ENCODE assay signal across 8 cellular contexts in genomic region chr16:86575754-86576557, GRCh38. TPM values are rescaled to one million over a fixed set of nuclear protein-coding genes. Genes with fewer than 3 reads are reported as not detected.
DNase-seq lines count a peak whose midpoint lies in the region; ATAC-seq and TF ChIP-seq lines count a peak whose summit lies in the region.

No MANE protein-coding gene starts in this region.

- H3K27ac Mint-ChIP-seq in HFFc6 (peak overlapping the region; percentile 96), T-helper 17 cell (no peak overlapping the region), chondrocyte (ENCODE audit: unreplicated experiment) (peak overlapping the region; percentile 99)

- no peak overlapping the region for H2AFZ ChIP-seq in Karpas-422 (ENCODE audit: low read length)

- H3K4me1 Mint-ChIP-seq in HFFc6 (ENCODE audit: low read depth) (peaks cover 74% of the 10 kb centered on the region), T-helper 17 cell (peaks cover 7% of the 10 kb centered on the region), chondrocyte (ENCODE audit: low read depth) (peaks cover 92% of the 10 kb centered on the region)

- no peaks in the 10 kb centered on the region for H3K79me2 ChIP-seq in Karpas-422 (ENCODE audit: low read length)

- H3K27me3 ChIP-seq in Karpas-422 (ENCODE audit: low read length), result no peaks in the 10 kb centered on the region

- H4K20me1 ChIP-seq in Karpas-422 (ENCODE audit: insufficient read depth, low read depth, low read length), result no peaks in the 10 kb centered on the region

- DNase-seq in HFFc6 (peak; percentile 95), T-helper 17 cell (peak in 1 of 3 donors; percentile 23), chondrocyte (ENCODE audit: low spot score) (no peak), kidney tubule cell (ENCODE audit: low spot score) (peak; percentile 91), GM19240 (ENCODE audit: insufficient read length, low spot score) (no peak), Karpas-422 (no peak)
- DNase-seq in stimulated activated CD4-positive, alpha-beta T cell treated with anti-CD3 and anti-CD28 coated beads, Interleukin-1b, Interleukin-23, amount 100 ng/mL, for 48 hours, result peak; percentile 49

- H3K4me3 Mint-ChIP-seq in HFFc6 (peak overlapping the region; percentile 93), T-helper 17 cell (peak overlapping the region; percentile 83), chondrocyte (ENCODE audit: unreplicated experiment) (peak overlapping the region; percentile 96)

- ATAC-seq in T-helper 17 cell, result peak; percentile 66

- no peaks in the 10 kb centered on the region for H3K4me1 ChIP-seq in Karpas-422 (ENCODE audit: low read length)

- no peaks in the 10 kb centered on the region for H3K36me3 ChIP-seq in Karpas-422 (ENCODE audit: insufficient read depth, low read length)

- H3K4me3 ChIP-seq in Karpas-422 (ENCODE audit: low read length), result no peak overlapping the region

- H3K27ac ChIP-seq in C4-2B, result no peak overlapping the region; the same call in 1 of the 2 replicates
- H3K27ac ChIP-seq in Karpas-422 (ENCODE audit: low read length), result no peak overlapping the region

- no peaks in the 10 kb centered on the region for H3K9me3 ChIP-seq in T-helper 17 cell (ENCODE audit: control insufficient read depth, low read length, poor library complexity, severe bottlenecking)
- no peaks in the 10 kb centered on the region for H3K9me3 ChIP-seq in Karpas-422 (ENCODE audit: low read length)

- H3K4me2 ChIP-seq in Karpas-422 (ENCODE audit: low read depth, low read length, poor library complexity, severe bottlenecking), result no peak overlapping the region

- TF ChIP-seq CTCF in C4-2B (conservative IDR thresholded peaks at IDR 0.05), result peak; percentile 65
- TF ChIP-seq CTCF in HFFc6 (IDR thresholded peaks at IDR 0.05), result peak; percentile 88
- TF ChIP-seq CTCF in chondrocyte (IDR thresholded peaks at IDR 0.05), result peak; percentile 94

- H3K27me3 Mint-ChIP-seq in HFFc6 (ENCODE audit: insufficient read depth) (peaks cover 2% of the 10 kb centered on the region), T-helper 17 cell (peaks cover 96% of the 10 kb centered on the region), chondrocyte (ENCODE audit: low read depth) (no peaks in the 10 kb centered on the region)

- H3K9me3 Mint-ChIP-seq in HFFc6 (no peaks in the 10 kb centered on the region), chondrocyte (ENCODE audit: low read depth) (no peaks in the 10 kb centered on the region)

- H3K36me3 Mint-ChIP-seq in HFFc6 (ENCODE audit: low read depth) (peaks cover 14% of the 10 kb centered on the region), T-helper 17 cell (ENCODE audit: low read depth) (peaks cover 4% of the 10 kb centered on the region), chondrocyte (ENCODE audit: low read depth) (peaks cover 12% of the 10 kb centered on the region)

- no peaks in the 10 kb centered on the region for H3K9me2 ChIP-seq in Karpas-422 (replicated peaks; ENCODE audit: insufficient read depth, low read length)

- no peak overlapping the region for H3K9ac ChIP-seq in Karpas-422 (ENCODE audit: low read length)

RNA-seq across cellular contexts. Expression of gene FOXL1, which starts 2.4 kb away (rescaled TPM):
- 10 to 100 TPM; 20.2 to 25.3 (median 21.6) TPM for total RNA-seq in HFFc6 (2021; fragmentation: NEBNext Ultra II Directional; extraction: Animal tissue kit (Norgen Biotek cat#: 25700))
- total RNA-seq in T-helper 17 cell (under 1 TPM in 1 of 2 donors, not detected in 1; 0.13 TPM), chondrocyte (7.7 to 10.1 TPM (median 8.1 TPM) in 3 replicates)
- not detected in 2 replicates for total RNA-seq in Karpas-422 (2014; rRNA removed; shearing (Covaris generic); ENCODE audit: low replicate concordance)

RNA-seq across cellular contexts. Expression of gene FOXC2, which starts 9.3 kb away (rescaled TPM):
- 1 to 10 TPM; 6.3 to 8.4 (median 7.9) TPM for total RNA-seq in HFFc6 (2021; fragmentation: NEBNext Ultra II Directional; extraction: Animal tissue kit (Norgen Biotek cat#: 25700))
- total RNA-seq in T-helper 17 cell (not detected), chondrocyte (70.4 to 84.2 TPM (median 77.8 TPM) in 3 replicates)
- total RNA-seq in Karpas-422 (2014; rRNA removed; shearing (Covaris generic); ENCODE audit: low replicate concordance), result 0.07 TPM in 1 of 2 replicates, not detected in the other

RNA-seq across cellular contexts. Expression of gene MTHFSD, which starts 20.9 kb away (rescaled TPM):
- 10 to 100 TPM; 16.8 to 18.6 (median 17.0) TPM for total RNA-seq in HFFc6 (2021; fragmentation: NEBNext Ultra II Directional; extraction: Animal tissue kit (Norgen Biotek cat#: 25700))
- total RNA-seq in T-helper 17 cell (10 to 100 TPM; 10.8 to 13.1 TPM), chondrocyte (8.1 to 13.2 TPM (median 8.5 TPM) in 3 replicates)
- total RNA-seq in Karpas-422 (2014; rRNA removed; shearing (Covaris generic); ENCODE audit: low replicate concordance), result 18.8 and 21.8 TPM in 2 replicates

Comparison
In these comparisons a context has a peak if more than half of its experiments do, and no peak if none do; other contexts are left out.
1. DNase-seq: peak in HFFc6 (single experiment), kidney tubule cell (single experiment) and stimulated activated CD4-positive, alpha-beta T cell treated with anti-CD3 and anti-CD28 coated beads, Interleukin-1b, Interleukin-23, amount 100 ng/mL, for 48 hours (single experiment); none in chondrocyte (single experiment), GM19240 (single experiment) and Karpas-422 (single experiment).
2. Peak in every context shown above with its lines, with median percentiles within 50 percentile points of each other: CTCF ChIP-seq and H3K4me3 Mint-ChIP-seq.